ENCODE assay signal across 26 cellular contexts in genomic region chr11:71201936-71202597, GRCh38. TPM values are rescaled to one million over a fixed set of nuclear protein-coding genes. Genes with fewer than 3 reads are reported as not detected.
DNase-seq lines count a peak whose midpoint lies in the region; ATAC-seq, FAIRE-seq and TF ChIP-seq lines count a peak whose summit lies in the region.
"Had no signal": no experiment of that assay in that cellular context is flagged by ENCODE, and none has a peak within 500 bp of the region (broad histone marks: within the 10 kb centered on the region; RNA-seq: fewer than 3 reads in every experiment).

No MANE protein-coding gene starts in this region.

- H3K27ac ChIP-seq in HepG2 (ENCODE audit: extremely low read length, insufficient read depth, low read length), result no peak overlapping the region
- no peak overlapping the region for H3K27ac ChIP-seq in osteoblast (ENCODE audit: low read depth, low read length)
- H3K27ac ChIP-seq in caudate nucleus (ENCODE audit: low read depth, low read length), result no peak overlapping the region
- H3K27ac ChIP-seq: BLaER1, HL-60, SJCRH30 had no signal

- CTCF ChIA-PET in Caco-2 (lab: Charles Lee) (no interaction called here), HepG2 (lab: Yijun Ruan, JAX; ENCODE audit: low intra/inter-chr PET ratio, low total read pairs) (no interaction called here)

- H3K36me3 Mint-ChIP-seq in Caco-2 (ENCODE audit: insufficient read depth, unreplicated experiment), result peaks cover 70% of the 10 kb centered on the region
- H3K36me3 Mint-ChIP-seq in chondrocyte (ENCODE audit: low read depth), result no peaks in the 10 kb centered on the region

- no peak overlapping the region for H3K4me2 ChIP-seq in HepG2 (ENCODE audit: low read depth, low read length)
- H3K4me2 ChIP-seq in osteoblast (ENCODE audit: insufficient read depth, low read length), result no peak overlapping the region
- H3K4me2 ChIP-seq: BLaER1 had no signal

- peak overlapping the region; percentile 50 for H3K27ac Mint-ChIP-seq in Caco-2 (ENCODE audit: unreplicated experiment)
- no peak overlapping the region for H3K27ac Mint-ChIP-seq in chondrocyte (ENCODE audit: unreplicated experiment)
- H3K27ac Mint-ChIP-seq: CD4-positive, alpha-beta T cell had no signal

- H3K79me2 ChIP-seq in HepG2 (ENCODE audit: insufficient read depth, low read length) (peaks cover 67% of the 10 kb centered on the region), osteoblast (ENCODE audit: insufficient read depth, low read length) (no peaks in the 10 kb centered on the region)

- H3K27me3 ChIP-seq in Caco-2 (replicated peaks; ENCODE audit: control insufficient read depth, insufficient read depth, low read length) (no peaks in the 10 kb centered on the region), HepG2 (ENCODE audit: control insufficient read depth in 1 of 2, insufficient read depth in 2 of 2, low read length in 2 of 2) (no peaks in the 10 kb centered on the region), osteoblast (ENCODE audit: insufficient read depth, low read length) (no peaks in the 10 kb centered on the region)
- H3K27me3 ChIP-seq: BLaER1, SJCRH30 had no signal

- no peak for TF ChIP-seq RAD21 in HepG2 (CRISPR knock-in tag; IDR thresholded peaks at IDR 0.05)

- H3K9me3 ChIP-seq in Caco-2 (no peaks in the 10 kb centered on the region), HepG2 (ENCODE audit: low read length) (no peaks in the 10 kb centered on the region), osteoblast (ENCODE audit: low read depth, low read length) (no peaks in the 10 kb centered on the region)
- H3K9me3 ChIP-seq: BLaER1, SJCRH30 had no signal

- H3K4me1 ChIP-seq in Caco-2 (peaks cover 11% of the 10 kb centered on the region), HepG2 (ENCODE audit: insufficient read depth, low read length) (0 out of 2 replicates have a peak, but pooled peaks cover 6% of the 10 kb centered on the region), osteoblast (ENCODE audit: insufficient read depth, low read length) (no peaks in the 10 kb centered on the region)
- H3K4me1 ChIP-seq: SJCRH30 had no signal

- H3K27me3 Mint-ChIP-seq in Caco-2 (ENCODE audit: insufficient read depth, unreplicated experiment) (no peaks in the 10 kb centered on the region), chondrocyte (ENCODE audit: low read depth) (peaks cover 43% of the 10 kb centered on the region)
- H3K27me3 Mint-ChIP-seq: CD4-positive, alpha-beta T cell had no signal

- in situ Hi-C loops in HepG2 (cut with HindIII; ENCODE audit: extremely low pct_ligation_motif_present, low pct_unique_long_range_greater_than_20kb), result no loop called here

- H3K4me1 Mint-ChIP-seq in Caco-2 (ENCODE audit: low read depth, unreplicated experiment), result peaks cover 18% of the 10 kb centered on the region
- H3K4me1 Mint-ChIP-seq in chondrocyte (ENCODE audit: low read depth), result peaks cover 4% of the 10 kb centered on the region

- H3K36me3 ChIP-seq in Caco-2 (ENCODE audit: control insufficient read depth, insufficient read depth, low read length) (peaks cover 5% of the 10 kb centered on the region; the same call in 1 of the 2 replicates), HepG2 (replicated peaks in 1 of 2; ENCODE audit: control insufficient read depth in 1 of 2, insufficient read depth in 2 of 2, low read length in 2 of 2) (peaks cover 16 to 66% of the 10 kb centered on the region in 2 experiments; a peak in 4 of 5 replicates), osteoblast (ENCODE audit: insufficient read depth, low read length) (no peaks in the 10 kb centered on the region)
- H3K36me3 ChIP-seq: BLaER1, SJCRH30 had no signal

- no peak overlapping the region for H3K4me3 ChIP-seq in Caco-2 (ENCODE audit: low read depth, low read length)
- no peak overlapping the region for H3K4me3 ChIP-seq in HepG2 (replicated peaks in 1 of 3; ENCODE audit: insufficient read depth in 1 of 3, low read depth in 2 of 3, low read length in 3 of 3)
- no peak overlapping the region for H3K4me3 ChIP-seq in osteoblast (ENCODE audit: insufficient read depth, low read length)
- H3K4me3 ChIP-seq: BLaER1, SJCRH30 had no signal

- H4K20me1 ChIP-seq in HepG2 (ENCODE audit: insufficient read depth, low read length), result peaks cover 54% of the 10 kb centered on the region
- no peaks in the 10 kb centered on the region for H4K20me1 ChIP-seq in osteoblast (ENCODE audit: insufficient read depth, low read length)
- H4K20me1 ChIP-seq: BLaER1 had no signal

- TF ChIP-seq EP300 in HepG2 (IDR thresholded peaks at IDR 0.05; ENCODE audit: low read depth in 2 of 2, low read length in 2 of 2) (no peak), HepG2 (CRISPR knock-in tag; IDR thresholded peaks at IDR 0.05; ENCODE audit: borderline replicate concordance) (no peak)

- no peaks in the 10 kb centered on the region for H3K9me3 Mint-ChIP-seq in Caco-2 (ENCODE audit: unreplicated experiment)
- no peaks in the 10 kb centered on the region for H3K9me3 Mint-ChIP-seq in chondrocyte (ENCODE audit: low read depth)
- H3K9me3 Mint-ChIP-seq: CD4-positive, alpha-beta T cell had no signal

- intact Hi-C loops in Caco-2 (cut with micrococcal nuclease; ENCODE audit: unreplicated experiment), result no loop called here
- intact Hi-C loops in HepG2 (cut with micrococcal nuclease; ENCODE audit: unreplicated experiment), result no loop called here

- POLR2A ChIA-PET in Caco-2 (lab: Charles Lee), result no interaction called here
- POLR2A ChIA-PET in HepG2 (lab: Yijun Ruan, JAX), result no interaction called here

- WGBS in HepG2 (ENCODE audit: low lambda C conversion rate), result 97% methylated on average over 5 of the region's 6 CpGs

- no TSS peak for BruUV-seq in Caco-2 (replicated peaks; lab: Mats Ljungman, UMichigan)
- no TSS peak for BruUV-seq in HepG2 (replicated peaks; lab: Mats Ljungman, UMichigan)

- DNase-seq in Caco-2 (no peak), chondrocyte (ENCODE audit: low spot score) (peak; percentile 54), HepG2 (ENCODE audit: low spot score) (no peak), osteoblast (ENCODE audit: insufficient read length, low spot score, missing footprints) (peak; percentile 52), caudate nucleus (lab: John Stamatoyannopoulos, UW) (no peak), DMS53 (lab: John Stamatoyannopoulos, UW) (no peak), cortex of kidney (lab: John Stamatoyannopoulos, UW) (no peak), DMS 273 treated with DMSO at 0.1 percent for 48 hours (lab: John Stamatoyannopoulos, UW) (no peak)
- DNase-seq: CD4-positive, alpha-beta T cell; COR-L47; DND-41; Karpas-422; NCI-H1092 treated with DMSO at 0.1 percent for 48 hours; NCI-H1436; NCI-H187 treated with DMSO at 0.1 percent for 48 hours; NCI-H2171 treated with DMSO at 0.1 percent for 48 hours; NCI-H524; NCI-H748 treated with DMSO at 0.1 percent for 48 hours; SJCRH30 had no signal

- no peak overlapping the region for H3K9ac ChIP-seq in HepG2 (ENCODE audit: insufficient read depth, low read depth, low read length)
- H3K9ac ChIP-seq: BLaER1 had no signal

- no peak for TF ChIP-seq POLR2A in HepG2 (IDR thresholded peaks at IDR 0.05; ENCODE audit: insufficient read depth in 1 of 2, low read depth in 2 of 2, low read length in 2 of 2)

- H3K4me3 Mint-ChIP-seq in Caco-2 (ENCODE audit: unreplicated experiment) (no peak overlapping the region), chondrocyte (ENCODE audit: unreplicated experiment) (no peak overlapping the region)
- H3K4me3 Mint-ChIP-seq: CD4-positive, alpha-beta T cell had no signal

- H2AFZ ChIP-seq in HepG2 (ENCODE audit: low read length), result no peak overlapping the region
- H2AFZ ChIP-seq in osteoblast (ENCODE audit: low read length), result no peak overlapping the region

- no peak for TF ChIP-seq CTCF in Caco-2 (IDR thresholded peaks at IDR 0.05; ENCODE audit: insufficient read depth in 1 of 2, low read depth in 1 of 2, low read length in 1 of 2, severe bottlenecking in 1 of 2, unreplicated experiment in 1 of 2)
- no peak for TF ChIP-seq CTCF in chondrocyte (IDR thresholded peaks at IDR 0.05)
- TF ChIP-seq CTCF in HepG2 (CRISPR knock-in tag; IDR thresholded peaks at IDR 0.05), result no peak
- TF ChIP-seq CTCF in osteoblast (IDR thresholded peaks at IDR 0.05; ENCODE audit: extremely low read depth, low read depth, low read length), result no peak

- no peak for ATAC-seq in HepG2
- ATAC-seq: HCT116 had no signal

- FAIRE-seq in HepG2 (lab: Jason Lieb, UNC), result no peak
- FAIRE-seq: GM12892, GM19239, RCC 7860 had no signal

TF ChIP-seq in HepG2, 621 proteins besides CTCF, POLR2A, EP300 and RAD21:
- TF ChIP-seq KDM1A (CRISPR knock-in tag; IDR thresholded peaks at IDR 0.05) (0 out of 2 replicates have a peak, but pooled peaks have one; percentile 30), SIX4 (CRISPR knock-in tag; IDR thresholded peaks at IDR 0.05) (no peak), ZNF629 (CRISPR knock-in tag; conservative IDR thresholded peaks at IDR 0.05) (peak; percentile 93)
- TF ChIP-seq, protein P1, sequence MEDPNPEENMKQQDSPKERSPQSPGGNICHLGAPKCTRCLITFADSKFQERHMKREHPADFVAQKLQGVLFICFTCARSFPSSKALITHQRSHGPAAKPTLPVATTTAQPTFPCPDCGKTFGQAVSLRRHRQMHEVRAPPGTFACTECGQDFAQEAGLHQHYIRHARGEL (CRISPR knock-in tag; IDR thresholded peaks at IDR 0.05), result no peak

RNA-seq across cellular contexts. Expression of gene SHANK2, which starts 50.3 kb away (rescaled TPM):
- total RNA-seq in Caco-2 (2022) (175 and 177 TPM in 2 replicates), chondrocyte (0.53 to 1.6 TPM (median 0.97 TPM) in 3 replicates), HepG2 (2016; rRNA removed; fragmentation: Illumina TruSeq; extraction: Trizol) (10.2 and 10.5 TPM in 2 replicates), osteoblast (2.5 and 3.5 TPM in 2 replicates)
- 21.4 and 22.4 TPM in 2 replicates for total RNA-seq in HepG2 (2016; cell fraction: cytosol; rRNA removed; fragmentation: Illumina TruSeq; extraction: Trizol; ENCODE audit: low read depth)
- total RNA-seq in HepG2 (2016; cell fraction: insoluble cytoplasmic fraction; rRNA removed; fragmentation: Illumina TruSeq; extraction: Trizol), result 10.1 and 10.2 TPM in 2 replicates
- total RNA-seq in HepG2 (2016; cell fraction: membrane; rRNA removed; fragmentation: Illumina TruSeq; extraction: Trizol), result 14.0 and 14.5 TPM in 2 replicates
- 30.8 and 38.1 TPM in 2 replicates for total RNA-seq in HepG2 (2016; cell fraction: nucleus; rRNA removed; fragmentation: Illumina TruSeq; extraction: Trizol)
- 13.0 and 16.0 TPM in 2 replicates for polyA plus RNA-seq in HepG2 (2011; rRNA removed)
- 8.0 and 9.2 TPM in 2 replicates for polyA plus RNA-seq in HepG2 (2011; cell fraction: cytosol; rRNA removed)
- 60.2 and 68.0 TPM in 2 replicates for polyA plus RNA-seq in HepG2 (2011; cell fraction: nucleus; rRNA removed)
- polyA plus RNA-seq in HepG2 (2012), result 11.6 and 14.7 TPM in 2 replicates
- 1.2 and 1.3 TPM in 2 replicates for polyA plus RNA-seq in HepG2 (2016; cell fraction: cytosol; fragmentation: Illumina TruSeq; extraction: Trizol; ENCODE audit: low read depth)
- polyA plus RNA-seq in HepG2 (2016; cell fraction: insoluble cytoplasmic fraction; fragmentation: Illumina TruSeq; extraction: Trizol; ENCODE audit: low read depth), result 5.5 and 10.0 TPM in 2 replicates
- 2.4 and 3.2 TPM in 2 replicates for polyA plus RNA-seq in HepG2 (2016; cell fraction: membrane; fragmentation: Illumina TruSeq; extraction: Trizol; ENCODE audit: low read depth)
- 26.0 and 26.8 TPM in 2 replicates for polyA plus RNA-seq in HepG2 (2016; cell fraction: nucleus; fragmentation: Illumina TruSeq; extraction: Trizol; ENCODE audit: insufficient read depth, low read depth)
- 0.21 and 90.9 TPM in 2 replicates for polyA minus RNA-seq in HepG2 (2011; rRNA and poly(A)+ RNA removed; ENCODE audit: low replicate concordance)
- polyA minus RNA-seq in HepG2 (2011; cell fraction: cytosol; rRNA and poly(A)+ RNA removed), result 22.8 and 29.4 TPM in 2 replicates
- 98.9 and 104 TPM in 2 replicates for polyA minus RNA-seq in HepG2 (2011; cell fraction: nucleus; rRNA and poly(A)+ RNA removed)
- total RNA-seq: CD4-positive, alpha-beta T cell; H4 had no signal

Comparison
In these comparisons a context has a peak if more than half of its experiments do, and no peak if none do; other contexts are left out.
1. DNase-seq: peak in chondrocyte (single experiment) and osteoblast (single experiment); none in Caco-2 (0 of 2), HepG2 (single experiment), caudate nucleus (0 of 61), DMS53 (single experiment), cortex of kidney (single experiment) and DMS 273 treated with DMSO at 0.1 percent for 48 hours (single experiment).